9 cellular contexts compared by ENCODE assay signal in the genomic region with DNA sequence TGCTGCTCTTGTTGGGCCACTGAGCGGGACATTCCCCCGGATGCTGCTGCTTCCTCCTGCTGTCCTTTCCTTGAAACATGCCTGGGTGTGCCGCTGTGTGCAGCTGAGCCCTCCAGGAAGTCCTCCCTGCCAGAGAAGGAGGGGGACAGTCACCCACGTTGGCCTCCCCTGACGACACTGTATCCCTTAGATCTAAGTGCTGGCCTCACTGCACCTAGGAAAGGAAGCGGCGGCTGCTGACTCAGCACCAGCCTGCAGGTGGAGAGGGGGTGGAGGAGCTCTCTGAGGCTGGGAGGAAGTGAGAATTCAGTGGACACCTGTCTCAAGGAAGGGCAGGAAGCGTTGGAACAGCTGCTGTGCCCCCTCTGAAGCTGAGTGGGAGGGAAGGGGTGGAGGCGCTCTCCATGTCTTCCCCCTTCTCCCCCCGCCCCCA.
A peak's percentile ranks its signal among the peaks of the same experiment; 100 is the strongest.
DNase-seq lines count a peak whose midpoint lies in the region; ATAC-seq and TF ChIP-seq lines count a peak whose summit lies in the region.
"Had no signal": no experiment of that assay in that cellular context is flagged by ENCODE, and none has a peak within 500 bp of the region (broad histone marks: within the 10 kb centered on the region; RNA-seq: fewer than 3 reads in every experiment).

No MANE protein-coding gene starts in this region.

- TF ChIP-seq CTCF in GM12865 (IDR thresholded peaks at IDR 0.05; ENCODE audit: insufficient read depth, low read depth, low read length, missing control alignments) (peak; percentile 0), type B pancreatic cell (conservative IDR thresholded peaks at IDR 0.05) (no peak), HFFc6 (IDR thresholded peaks at IDR 0.05) (no peak)

- H3K27me3 Mint-ChIP-seq in type B pancreatic cell (no peaks in the 10 kb centered on the region), HFFc6 (ENCODE audit: insufficient read depth) (peaks cover 38% of the 10 kb centered on the region)

- peak overlapping the region; percentile 20 for H3K27ac ChIP-seq in iPS-18a (ENCODE audit: low read length)

- peaks cover 8% of the 10 kb centered on the region for H3K4me1 ChIP-seq in iPS-18a (ENCODE audit: control insufficient read depth, low read depth, low read length)

- ATAC-seq in GM21576 (IDR thresholded peaks at IDR 0.05; ENCODE audit: unreplicated experiment) = peak; percentile 73

- H3K4me3 Mint-ChIP-seq in type B pancreatic cell (no peak overlapping the region), HFFc6 (no peak overlapping the region)

- H3K9me3 ChIP-seq in iPS-18a (ENCODE audit: control insufficient read depth, low read depth, low read length) = no peaks in the 10 kb centered on the region

- H3K9ac ChIP-seq in iPS-18a (ENCODE audit: low read length) = no peak overlapping the region

- peak overlapping the region; percentile 70 for H3K27ac Mint-ChIP-seq in type B pancreatic cell
- no peak overlapping the region for H3K27ac Mint-ChIP-seq in HFFc6

- H3K36me3 ChIP-seq in iPS-18a (ENCODE audit: control insufficient read depth, low read depth, low read length) = no peaks in the 10 kb centered on the region

- no peaks in the 10 kb centered on the region for H3K9me3 Mint-ChIP-seq in type B pancreatic cell
- no peaks in the 10 kb centered on the region for H3K9me3 Mint-ChIP-seq in HFFc6

- H3K4me3 ChIP-seq in GM12865 (ENCODE audit: low read depth, low read length) (no peak overlapping the region), iPS-18a (ENCODE audit: low read length) (no peak overlapping the region)
- H3K4me3 ChIP-seq: dorsolateral prefrontal cortex had no signal

- H3K4me1 Mint-ChIP-seq in type B pancreatic cell (ENCODE audit: unreplicated experiment) (peaks cover 21% of the 10 kb centered on the region), HFFc6 (ENCODE audit: low read depth) (no peaks in the 10 kb centered on the region)

- H3K27me3 ChIP-seq in iPS-18a (ENCODE audit: control insufficient read depth, insufficient read depth, low read length) = no peaks in the 10 kb centered on the region
- H3K27me3 ChIP-seq: dorsolateral prefrontal cortex had no signal

- H3K36me3 Mint-ChIP-seq in type B pancreatic cell = no peaks in the 10 kb centered on the region
- no peaks in the 10 kb centered on the region for H3K36me3 Mint-ChIP-seq in HFFc6 (ENCODE audit: low read depth)

- DNase-seq in GM12865 (ENCODE audit: low read depth) = peak; percentile 81
- DNase-seq in KG1 (lab: John Stamatoyannopoulos, UW) = peak; percentile 24
- DNase-seq in activated CD8-positive, alpha-beta memory T cell treated with anti-CD3 and anti-CD28 coated beads for 1 hour (ENCODE audit: extremely low read depth in 1 of 2, low read depth in 1 of 2) = peak; percentile 9 to 21
- DNase-seq in type B pancreatic cell (ENCODE audit: extremely low spot score, unreplicated experiment) = no peak
- DNase-seq in AG08395 (ENCODE audit: low spot score) = no peak
- DNase-seq in HFFc6 = no peak

Comparison
In these comparisons a context has a peak if more than half of its experiments do, and no peak if none do; other contexts are left out.
1. DNase-seq: peak in GM12865 (single experiment), KG1 (single experiment) and activated CD8-positive, alpha-beta memory T cell treated with anti-CD3 and anti-CD28 coated beads for 1 hour (2 of 2); none in type B pancreatic cell (single experiment), AG08395 (single experiment) and HFFc6 (single experiment).